In the genomic region with DNA sequence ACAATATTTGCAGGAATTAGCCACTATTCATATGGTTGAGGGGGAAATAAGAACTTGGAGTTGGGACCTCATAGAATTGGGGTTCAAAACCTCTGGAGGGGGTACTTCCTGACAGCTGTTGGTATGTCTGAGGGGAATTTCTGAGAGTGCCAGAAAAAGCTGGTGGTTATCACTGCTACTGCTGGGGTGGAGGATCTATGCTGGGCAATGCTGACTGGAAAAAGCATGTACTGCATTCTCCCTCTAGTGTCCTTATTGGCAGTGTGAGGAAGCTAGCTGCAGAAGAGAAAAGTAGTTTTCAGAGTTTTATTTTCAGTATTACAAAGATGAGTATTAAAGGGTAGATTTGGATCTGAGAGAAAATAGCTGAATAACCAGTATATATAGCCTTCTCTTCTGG, we compare ENCODE assay signal across 15 cellular contexts.
DNase-seq lines count a peak whose midpoint lies in the region; ATAC-seq, FAIRE-seq and TF ChIP-seq lines count a peak whose summit lies in the region.
"Had no signal": no experiment of that assay in that cellular context is flagged by ENCODE, and none has a peak within 500 bp of the region (broad histone marks: within the 10 kb centered on the region; RNA-seq: fewer than 3 reads in every experiment).

No MANE protein-coding gene starts in this region.

- no TSS peak for BruUV-seq in PC-9 (replicated peaks; lab: Mats Ljungman, UMichigan)

- H3K36me3 ChIP-seq in CD8-positive, alpha-beta T cell (ENCODE audit: insufficient read depth, low read length): no peaks in the 10 kb centered on the region
- H3K36me3 ChIP-seq in PC-9 (ENCODE audit: low read depth): 0 out of 2 replicates have a peak, but pooled peaks cover 4% of the 10 kb centered on the region
- H3K36me3 ChIP-seq in pancreas: no peaks in the 10 kb centered on the region

- no peak overlapping the region for H3K27ac ChIP-seq in CD8-positive, alpha-beta T cell (ENCODE audit: low read depth, low read length)
- H3K27ac ChIP-seq in PC-9 (peak overlapping the region; percentile 14; the same call in 1 of the 2 replicates), pancreas (no peak overlapping the region)
- H3K27ac ChIP-seq: BLaER1 treated with 17β-estradiol and CSF1 and Interleukin-3, amounts not matched to agents 10 nM and 100 nM had no signal

- H3K27me3 Mint-ChIP-seq in CD8-positive, alpha-beta T cell (ENCODE audit: low read depth): no peaks in the 10 kb centered on the region
- H3K27me3 Mint-ChIP-seq: activated T-helper 17 cell treated with anti-CD3 and anti-CD28 coated beads, Interleukin-2, amount 50 U/mL, for 72 hours had no signal

- CTCF ChIA-PET in CD8-positive, alpha-beta T cell (lab: Charles Lee): interaction anchor here (0.6 kb wide), 1 partner anchor 40 kb away, joined by 5 read pairs; no protein-coding TSS in a partner anchor
- CTCF ChIA-PET in PC-9 (lab: Charles Lee): interaction anchor here (1.4 kb wide), 1 partner anchor 86 kb away, joined by 4 read pairs; no protein-coding TSS in a partner anchor

- H3K36me3 Mint-ChIP-seq in CD8-positive, alpha-beta T cell: peaks cover 10% of the 10 kb centered on the region

- peaks cover 2% of the 10 kb centered on the region for H3K9me3 Mint-ChIP-seq in CD8-positive, alpha-beta T cell
- H3K9me3 Mint-ChIP-seq: activated T-helper 17 cell treated with anti-CD3 and anti-CD28 coated beads, Interleukin-2, amount 50 U/mL, for 72 hours had no signal

- no peaks in the 10 kb centered on the region for H3K9me2 ChIP-seq in PC-9 (ENCODE audit: insufficient read depth)

- FAIRE-seq in pancreas (lab: Jason Lieb, UNC): no peak

- DNase-seq in CD8-positive, alpha-beta T cell: no peak
- DNase-seq in PC-9: no peak
- DNase-seq in fibroblast of pulmonary artery (ENCODE audit: low read depth): no peak
- DNase-seq in medulla oblongata (ENCODE audit: extremely low spot score): no peak
- no peak for DNase-seq in activated CD4-positive, CD25-positive, alpha-beta regulatory T cell treated with anti-CD3 and anti-CD28 coated beads, Interleukin-2, amount 50 U/mL, for 72 hours
- DNase-seq in pancreas: no peak
- DNase-seq: left colon, MM.1S, NCI-H2107, right cardiac atrium had no signal

- intact Hi-C loops in CD8-positive, alpha-beta T cell (cut with DNase I, micrococcal nuclease): no loop called here
- intact Hi-C loops in PC-9 (cut with micrococcal nuclease; ENCODE audit: unreplicated experiment) (no loop called here), pancreas (cut with DNase I) (no loop called here)

- H3K4me2 ChIP-seq in PC-9: no peak overlapping the region
- H3K4me2 ChIP-seq: BLaER1 treated with 17β-estradiol and CSF1 and Interleukin-3, amounts not matched to agents 10 nM and 100 nM had no signal

- H3K27ac Mint-ChIP-seq in CD8-positive, alpha-beta T cell: peak overlapping the region; percentile 19
- H3K27ac Mint-ChIP-seq: activated T-helper 17 cell treated with anti-CD3 and anti-CD28 coated beads, Interleukin-2, amount 50 U/mL, for 72 hours had no signal

- H4K20me1 ChIP-seq in PC-9 (ENCODE audit: insufficient read depth): peaks cover 44% of the 10 kb centered on the region

- H3K27me3 ChIP-seq in CD8-positive, alpha-beta T cell (ENCODE audit: insufficient read depth, low read length): no peaks in the 10 kb centered on the region
- no peaks in the 10 kb centered on the region for H3K27me3 ChIP-seq in PC-9 (ENCODE audit: insufficient read depth, low read depth)
- no peaks in the 10 kb centered on the region for H3K27me3 ChIP-seq in pancreas
- H3K27me3 ChIP-seq: BLaER1 treated with 17β-estradiol and CSF1 and Interleukin-3, amounts not matched to agents 10 nM and 100 nM had no signal

- no peak overlapping the region for H2AFZ ChIP-seq in PC-9

- H3K79me2 ChIP-seq in PC-9 (ENCODE audit: low read depth): peaks cover 96% of the 10 kb centered on the region

- H3K4me3 ChIP-seq in CD8-positive, alpha-beta T cell (ENCODE audit: low read depth, low read length): no peak overlapping the region
- H3K4me3 ChIP-seq in PC-9 (no peak overlapping the region), fibroblast of pulmonary artery (replicated peaks; ENCODE audit: low read depth, low read length) (no peak overlapping the region), pancreas (no peak overlapping the region)
- H3K4me3 ChIP-seq: BLaER1 treated with 17β-estradiol and CSF1 and Interleukin-3, amounts not matched to agents 10 nM and 100 nM had no signal

- no peaks in the 10 kb centered on the region for H3K4me1 ChIP-seq in CD8-positive, alpha-beta T cell (ENCODE audit: insufficient read depth, low read length)
- H3K4me1 ChIP-seq in PC-9 (replicated peaks; ENCODE audit: insufficient read depth) (no peaks in the 10 kb centered on the region; the same call in 1 of the 2 replicates), pancreas (peaks cover 0 to 12% (median 9%) of the 10 kb centered on the region in 3 donors)

- no peak overlapping the region for H3K4me3 Mint-ChIP-seq in CD8-positive, alpha-beta T cell
- H3K4me3 Mint-ChIP-seq: activated T-helper 17 cell treated with anti-CD3 and anti-CD28 coated beads, Interleukin-2, amount 50 U/mL, for 72 hours; brain had no signal

- H3K9me3 ChIP-seq in CD8-positive, alpha-beta T cell (ENCODE audit: low read length): no peaks in the 10 kb centered on the region
- H3K9me3 ChIP-seq in PC-9 (ENCODE audit: insufficient read depth, low read depth): no peaks in the 10 kb centered on the region
- H3K9me3 ChIP-seq in pancreas: no peaks in the 10 kb centered on the region

- ATAC-seq in CD8-positive, alpha-beta T cell: no peak
- ATAC-seq in GM18502 (IDR thresholded peaks at IDR 0.05; ENCODE audit: poor library complexity, unreplicated experiment): peak; percentile 41
- no peak for ATAC-seq in pancreas
- no peak for ATAC-seq in HG02852 (IDR thresholded peaks at IDR 0.05; ENCODE audit: unreplicated experiment)
- ATAC-seq: activated T-helper 17 cell treated with anti-CD3 and anti-CD28 coated beads, Interleukin-2, amount 50 U/mL, for 72 hours; left colon; right cardiac atrium had no signal

- TF ChIP-seq CTCF in CD8-positive, alpha-beta T cell (IDR thresholded peaks at IDR 0.05): no peak
- TF ChIP-seq CTCF in PC-9 (conservative IDR thresholded peaks at IDR 0.05) (no peak), fibroblast of pulmonary artery (IDR thresholded peaks at IDR 0.05; ENCODE audit: low read length, missing control alignments) (peak; percentile 25), pancreas (IDR thresholded peaks at IDR 0.05) (no peak)

- peaks cover 48% of the 10 kb centered on the region for H3K4me1 Mint-ChIP-seq in CD8-positive, alpha-beta T cell (ENCODE audit: low read depth)

- POLR2A ChIA-PET in CD8-positive, alpha-beta T cell (lab: Charles Lee): interaction anchor here (0.6 kb wide), 1 partner anchor 1858 kb away, joined by 4 read pairs; no protein-coding TSS in a partner anchor
- POLR2A ChIA-PET in PC-9 (lab: Charles Lee; ENCODE audit: unreplicated experiment): interaction anchor here (0.6 kb wide), 1 partner anchor 11 kb away, joined by 4 read pairs; no protein-coding TSS in a partner anchor

- peaks cover 56% of the 10 kb centered on the region for H3F3A ChIP-seq in PC-9 (ENCODE audit: insufficient read depth, low read depth)
